Comparison of ENCODE assay signal across 9 cellular contexts in the genomic region with DNA sequence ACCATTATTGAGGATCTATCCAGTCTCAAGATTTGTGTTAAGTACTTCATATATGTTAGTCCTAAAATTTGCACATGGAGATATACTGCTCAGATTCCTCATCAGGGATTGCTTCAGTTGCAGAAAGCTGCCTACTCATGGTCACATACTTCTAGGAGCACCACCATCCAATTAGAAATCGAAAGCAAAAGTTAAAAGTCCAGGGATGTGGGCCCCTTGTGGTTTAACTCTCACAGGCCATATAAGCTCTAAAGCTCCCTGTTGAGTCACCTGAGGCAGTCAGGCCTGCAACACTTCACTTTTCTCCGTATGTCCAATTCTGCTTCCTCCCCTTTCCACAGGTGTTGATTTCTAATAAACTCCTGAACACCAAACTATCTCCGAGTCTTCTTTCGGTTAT.
DNase-seq lines count a peak whose midpoint lies in the region; ATAC-seq and TF ChIP-seq lines count a peak whose summit lies in the region.
"Had no signal": no experiment of that assay in that cellular context is flagged by ENCODE, and none has a peak within 500 bp of the region (broad histone marks: within the 10 kb centered on the region; RNA-seq: fewer than 3 reads in every experiment).

No MANE protein-coding gene starts in this region.

- TF ChIP-seq CTCF in foreskin keratinocyte (conservative IDR thresholded peaks at IDR 0.05), result no peak
- TF ChIP-seq CTCF in type B pancreatic cell (conservative IDR thresholded peaks at IDR 0.05), result no peak

- H3K36me3 Mint-ChIP-seq in type B pancreatic cell, result peaks cover 6% of the 10 kb centered on the region

- no peaks in the 10 kb centered on the region for H3K27me3 ChIP-seq in foreskin keratinocyte

- no peak overlapping the region for H3K27ac ChIP-seq in foreskin keratinocyte
- H3K27ac ChIP-seq: parathyroid adenoma had no signal

- H3K4me3 Mint-ChIP-seq in type B pancreatic cell, result no peak overlapping the region

- H3K27ac Mint-ChIP-seq in type B pancreatic cell, result no peak overlapping the region

- H3K4me1 Mint-ChIP-seq in type B pancreatic cell (ENCODE audit: unreplicated experiment), result no peaks in the 10 kb centered on the region

- peak; percentile 91 for ATAC-seq in GM19467 (IDR thresholded peaks at IDR 0.05; ENCODE audit: unreplicated experiment)
- peak; percentile 95 for ATAC-seq in HG03432 (IDR thresholded peaks at IDR 0.05; ENCODE audit: unreplicated experiment)
- ATAC-seq in foreskin keratinocyte, result peak; percentile 46

- no peaks in the 10 kb centered on the region for H3K27me3 Mint-ChIP-seq in type B pancreatic cell

- DNase-seq in EL (peak; percentile 67), T-helper 22 cell (ENCODE audit: low read depth) (peak; percentile 1), foreskin keratinocyte (peak; percentile 16 to 32), Ammon's horn (ENCODE audit: low spot score) (no peak), NCI-H1105 treated with DMSO at 0.1 percent for 48 hours (lab: John Stamatoyannopoulos, UW) (no peak), type B pancreatic cell (ENCODE audit: extremely low spot score, unreplicated experiment) (no peak)

- no peaks in the 10 kb centered on the region for H3K9me3 Mint-ChIP-seq in type B pancreatic cell

- no peaks in the 10 kb centered on the region for H3K4me1 ChIP-seq in foreskin keratinocyte
- H3K4me1 ChIP-seq: parathyroid adenoma had no signal

Comparison
In these comparisons a context has a peak if more than half of its experiments do, and no peak if none do; other contexts are left out.
1. DNase-seq: peak in EL (single experiment), T-helper 22 cell (single experiment) and foreskin keratinocyte (2 of 2); none in Ammon's horn (single experiment), NCI-H1105 treated with DMSO at 0.1 percent for 48 hours (single experiment) and type B pancreatic cell (single experiment).
2. Peak in every context shown above with its lines, with median percentiles within 50 percentile points of each other: ATAC-seq.